23 cellular contexts compared by ENCODE assay signal in the genomic region with DNA sequence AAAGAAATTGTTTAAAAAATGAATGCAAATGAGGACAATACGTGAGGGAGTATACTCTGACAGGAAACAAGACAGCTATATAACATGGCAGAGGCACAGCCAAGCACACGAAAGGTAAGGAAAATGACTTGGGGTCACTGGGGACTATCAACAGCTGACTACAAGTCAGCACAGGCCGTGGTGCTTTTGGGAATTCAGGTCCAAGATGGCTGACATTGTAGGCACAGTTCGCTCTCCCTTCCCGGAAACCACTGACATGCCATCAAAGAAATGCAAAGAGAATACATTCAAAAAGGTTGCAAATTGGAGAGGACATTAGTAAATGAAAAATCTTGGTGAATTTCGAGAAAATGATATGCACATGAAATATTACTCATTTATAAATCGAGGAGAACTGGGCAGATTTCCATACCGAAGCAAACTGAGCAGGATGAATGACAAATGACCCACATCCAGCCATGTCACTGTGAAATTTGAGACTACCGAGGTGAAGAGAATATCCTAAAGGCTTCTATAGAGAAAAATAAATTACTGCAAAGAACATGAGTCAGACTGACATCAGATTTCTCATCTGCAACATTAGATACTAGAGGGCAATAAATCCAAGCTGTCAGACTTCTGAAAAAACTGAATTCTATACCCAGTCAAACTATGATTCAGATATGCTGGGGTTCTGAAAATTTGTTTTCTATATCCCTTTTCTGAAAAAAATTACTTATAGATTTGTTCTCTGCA.
A peak's percentile ranks its signal among the peaks of the same experiment; 100 is the strongest.
DNase-seq lines count a peak whose midpoint lies in the region; ATAC-seq, FAIRE-seq and TF ChIP-seq lines count a peak whose summit lies in the region.
"Had no signal": no experiment of that assay in that cellular context is flagged by ENCODE, and none has a peak within 500 bp of the region (broad histone marks: within the 10 kb centered on the region; RNA-seq: fewer than 3 reads in every experiment).

No MANE protein-coding gene starts in this region.

- intact Hi-C loops in K562 (cut with micrococcal nuclease), result no loop called here

- TF ChIP-seq POLR2A in K562 (conservative IDR thresholded peaks at IDR 0.05), result no peak

- FAIRE-seq in K562 (lab: Jason Lieb, UNC) (peak; percentile 57), keratinocyte (lab: Jason Lieb, UNC) (peak; percentile 81)
- FAIRE-seq: GM12892, pancreas had no signal

- ATAC-seq in K562 (no peak; the same call in 2 of the 3 replicates), HG03039 (IDR thresholded peaks at IDR 0.05; ENCODE audit: unreplicated experiment) (no peak)
- ATAC-seq in activated naive CD8-positive, alpha-beta T cell treated with anti-CD3 and anti-CD28 coated beads, Interleukin-2, amount 50 U/mL, for 24 hours, result no peak
- ATAC-seq: activated CD8-positive, alpha-beta T cell treated with anti-CD3 and anti-CD28 coated beads for 36 hours; pancreas; sciatic nerve had no signal

- no peak overlapping the region for H3K4me3 ChIP-seq in K562
- no peak overlapping the region for H3K4me3 ChIP-seq in keratinocyte (ENCODE audit: control insufficient read depth in 2 of 3, extremely low read depth in 1 of 3, insufficient read depth in 2 of 3, low read depth in 1 of 3, low read length in 3 of 3)
- H3K4me3 ChIP-seq: lung, MG63, pancreas, stomach had no signal

- 3% methylated on average over 9 of the region's 9 CpGs for WGBS in K562 (ENCODE audit: insufficient coverage, low coverage, missing lambda C conversion rate)

- TF ChIP-seq CTCF in K562 (IDR thresholded peaks at IDR 0.05 in 2 of 3, conservative IDR thresholded peaks at IDR 0.05 in 1 of 3; ENCODE audit: insufficient read depth in 2 of 3, low read depth in 1 of 3, low read length in 3 of 3), result no peak
- TF ChIP-seq CTCF in keratinocyte (optimal IDR thresholded peaks at IDR 0.05 in 1 of 3, IDR thresholded peaks at IDR 0.05 in 1 of 3, conservative IDR thresholded peaks at IDR 0.05 in 1 of 3; ENCODE audit: extremely low read depth in 1 of 3, insufficient read depth in 2 of 3, low read length in 3 of 3), result no peak

- H3K4me1 Mint-ChIP-seq in activated naive CD8-positive, alpha-beta T cell treated with anti-CD3 and anti-CD28 coated beads, Interleukin-2, amount 50 U/mL, for 24 hours, result no peaks in the 10 kb centered on the region
- H3K4me1 Mint-ChIP-seq: activated B cell treated with CpG ODN at 0.5 μM for 24 hours had no signal

- H3K36me3 ChIP-seq in K562 (ENCODE audit: control insufficient read depth, insufficient read depth, low read length), result no peaks in the 10 kb centered on the region
- peaks cover 0 to 1% of the 10 kb centered on the region in 2 experiments for H3K36me3 ChIP-seq in keratinocyte (ENCODE audit: control insufficient read depth in 2 of 2, extremely low read depth in 1 of 2, insufficient read depth in 2 of 2, low read length in 2 of 2)
- H3K36me3 ChIP-seq: MG63, pancreas had no signal

- no peaks in the 10 kb centered on the region for H3K9me3 Mint-ChIP-seq in activated naive CD8-positive, alpha-beta T cell treated with anti-CD3 and anti-CD28 coated beads, Interleukin-2, amount 50 U/mL, for 24 hours
- H3K9me3 Mint-ChIP-seq: activated B cell treated with CpG ODN at 0.5 μM for 24 hours; activated CD8-positive, alpha-beta T cell treated with anti-CD3 and anti-CD28 coated beads for 36 hours; activated T-cell treated with anti-CD3 and anti-CD28 coated beads, Interleukin-2, amount 50 U/mL, for 24 hours; dendritic cell treated with granulocyte-macrophage colony-stimulating factor and Interleukin-4, amounts not matched to agents 40 ng/mL and 50 ng/mL, for 4 days; naive B cell had no signal

- in situ Hi-C loops in K562 (cut with MboI), result no loop called here

- H3K4me3 Mint-ChIP-seq in activated naive CD8-positive, alpha-beta T cell treated with anti-CD3 and anti-CD28 coated beads, Interleukin-2, amount 50 U/mL, for 24 hours, result no peak overlapping the region
- H3K4me3 Mint-ChIP-seq: activated B cell treated with CpG ODN at 0.5 μM for 24 hours; activated CD8-positive, alpha-beta T cell treated with anti-CD3 and anti-CD28 coated beads for 36 hours; activated T-cell treated with anti-CD3 and anti-CD28 coated beads, Interleukin-2, amount 50 U/mL, for 24 hours; dendritic cell treated with granulocyte-macrophage colony-stimulating factor and Interleukin-4, amounts not matched to agents 40 ng/mL and 50 ng/mL, for 4 days had no signal

- dilution Hi-C loops in keratinocyte (cut with MboI; ENCODE audit: extremely low pct_ligation_motif_present, low sequenced_read_pairs), result no loop called here

- H3K4me1 ChIP-seq in K562 (replicated peaks in 1 of 2; ENCODE audit: control insufficient read depth in 2 of 2, insufficient read depth in 2 of 2, low read length in 2 of 2), result 0 out of 5 replicates have a peak, but pooled peaks cover 0 to 5% of the 10 kb centered on the region in 2 experiments
- H3K4me1 ChIP-seq in keratinocyte (ENCODE audit: control insufficient read depth, extremely low read depth, insufficient read depth, low read length), result peaks cover 6% of the 10 kb centered on the region
- H3K4me1 ChIP-seq: pancreas had no signal

- H3K9ac ChIP-seq in K562 (ENCODE audit: insufficient read depth in 1 of 2, low read depth in 2 of 2, low read length in 2 of 2) (no peak overlapping the region), keratinocyte (ENCODE audit: control insufficient read depth, extremely low read depth, insufficient read depth, low read length) (no peak overlapping the region)

- TF ChIP-seq RAD21 in K562 (CRISPR knock-in tag; conservative IDR thresholded peaks at IDR 0.05 in 1 of 2, IDR thresholded peaks at IDR 0.05 in 1 of 2), result no peak

- H3K79me2 ChIP-seq in K562 (ENCODE audit: control insufficient read depth, insufficient read depth, low read length) (no peaks in the 10 kb centered on the region), keratinocyte (ENCODE audit: control insufficient read depth, insufficient read depth, low read length) (no peaks in the 10 kb centered on the region)

- TF ChIP-seq EP300 in K562 (IDR thresholded peaks at IDR 0.05; ENCODE audit: low read length), result no peak; the same call in 1 of the 2 replicates

- peaks cover 4% of the 10 kb centered on the region in 2 experiments; a peak in 1 of 5 replicates for H3K27me3 ChIP-seq in K562 (ENCODE audit: control insufficient read depth in 2 of 2, insufficient read depth in 2 of 2, low read length in 2 of 2)
- no peaks in the 10 kb centered on the region for H3K27me3 ChIP-seq in keratinocyte (ENCODE audit: control insufficient read depth, extremely low read depth, insufficient read depth, low read length)
- H3K27me3 ChIP-seq: MG63, pancreas, stomach had no signal

- H3K27ac ChIP-seq in K562 (ENCODE audit: extremely low read depth, low read depth, low read length), result no peak overlapping the region
- H3K27ac ChIP-seq in keratinocyte (ENCODE audit: control insufficient read depth, insufficient read depth, low read length), result peak overlapping the region; percentile 37
- H3K27ac ChIP-seq: pancreas, stomach had no signal

- DNase-seq in EH (ENCODE audit: low read depth), result peak; percentile 45
- peak; percentile 35 for DNase-seq in LHCN-M2 (ENCODE audit: low read depth)
- DNase-seq in K562 (ENCODE audit: extremely low read depth in 1 of 4, low spot score in 3 of 4), result peak in 2 of 4 experiments; percentile 9 to 12
- no peak for DNase-seq in keratinocyte (ENCODE audit: low read depth, low spot score)
- DNase-seq in T-helper 1 cell, result no peak
- DNase-seq in activated naive CD8-positive, alpha-beta T cell treated with anti-CD3 and anti-CD28 coated beads, Interleukin-2, amount 50 U/mL, for 24 hours, result no peak
- DNase-seq: activated B cell treated with CpG ODN at 0.5 μM for 24 hours; activated CD8-positive, alpha-beta T cell treated with anti-CD3 and anti-CD28 coated beads for 36 hours; activated naive CD4-positive, alpha-beta T cell treated with anti-CD3 and anti-CD28 coated beads, Interleukin-2, amount 50 U/mL, for 16 hours; activated T-cell treated with anti-CD3 and anti-CD28 coated beads, Interleukin-2, amount 50 U/mL, for 24 hours; Calu3; MG63; naive B cell; NCI-H187; pancreas; SIG-M5; stomach; T-helper 2 cell had no signal

- BruUV-seq in K562 (replicated peaks; lab: Mats Ljungman, UMichigan), result no TSS peak

- no peak overlapping the region for H3K27ac Mint-ChIP-seq in activated naive CD8-positive, alpha-beta T cell treated with anti-CD3 and anti-CD28 coated beads, Interleukin-2, amount 50 U/mL, for 24 hours
- H3K27ac Mint-ChIP-seq: activated B cell treated with CpG ODN at 0.5 μM for 24 hours; activated CD8-positive, alpha-beta T cell treated with anti-CD3 and anti-CD28 coated beads for 36 hours; activated T-cell treated with anti-CD3 and anti-CD28 coated beads, Interleukin-2, amount 50 U/mL, for 24 hours; dendritic cell treated with granulocyte-macrophage colony-stimulating factor and Interleukin-4, amounts not matched to agents 40 ng/mL and 50 ng/mL, for 4 days had no signal

- peaks cover 6% of the 10 kb centered on the region for H3K36me3 Mint-ChIP-seq in activated naive CD8-positive, alpha-beta T cell treated with anti-CD3 and anti-CD28 coated beads, Interleukin-2, amount 50 U/mL, for 24 hours (ENCODE audit: low read depth)

- no peaks in the 10 kb centered on the region for H3K27me3 Mint-ChIP-seq in activated naive CD8-positive, alpha-beta T cell treated with anti-CD3 and anti-CD28 coated beads, Interleukin-2, amount 50 U/mL, for 24 hours
- H3K27me3 Mint-ChIP-seq: activated B cell treated with CpG ODN at 0.5 μM for 24 hours; activated CD8-positive, alpha-beta T cell treated with anti-CD3 and anti-CD28 coated beads for 36 hours; activated T-cell treated with anti-CD3 and anti-CD28 coated beads, Interleukin-2, amount 50 U/mL, for 24 hours; dendritic cell treated with granulocyte-macrophage colony-stimulating factor and Interleukin-4, amounts not matched to agents 40 ng/mL and 50 ng/mL, for 4 days; naive B cell had no signal

- CTCF ChIA-PET in K562 (lab: Yijun Ruan, JAX; ENCODE audit: low intra/inter-chr PET ratio), result no interaction called here

- H3K9me1 ChIP-seq in K562 (ENCODE audit: control insufficient read depth, insufficient read depth, low read length), result no peaks in the 10 kb centered on the region
- H3K9me1 ChIP-seq in keratinocyte (ENCODE audit: control insufficient read depth, extremely low read depth, insufficient read depth, low read length), result no peaks in the 10 kb centered on the region

- POLR2A ChIA-PET in K562 (lab: Yijun Ruan, JAX), result interaction anchor here (0.7 kb wide), 1 partner anchor 19 kb away, joined by 3 read pairs; no protein-coding TSS in a partner anchor

- H4K20me1 ChIP-seq in K562 (replicated peaks; ENCODE audit: control insufficient read depth, insufficient read depth, low read length) (no peaks in the 10 kb centered on the region), keratinocyte (ENCODE audit: control insufficient read depth, extremely low read depth, insufficient read depth, low read length) (no peaks in the 10 kb centered on the region)

- H2AFZ ChIP-seq in K562 (ENCODE audit: low read depth, low read length) (peak overlapping the region; percentile 60), keratinocyte (ENCODE audit: control insufficient read depth, low read length) (no peak overlapping the region)

- no peaks in the 10 kb centered on the region for H3K9me3 ChIP-seq in K562 (replicated peaks; ENCODE audit: control insufficient read depth, insufficient read depth, low read depth, low read length)
- peaks cover 2% of the 10 kb centered on the region for H3K9me3 ChIP-seq in keratinocyte (ENCODE audit: control insufficient read depth, low read depth, low read length)
- H3K9me3 ChIP-seq: MG63, pancreas, stomach had no signal

- H3K4me2 ChIP-seq in K562 (ENCODE audit: insufficient read depth, low read length), result peak overlapping the region; percentile 67
- H3K4me2 ChIP-seq in keratinocyte (ENCODE audit: control insufficient read depth, extremely low read depth, insufficient read depth, low read depth, low read length), result peak overlapping the region; percentile 17

Comparison
In these comparisons a context has a peak if more than half of its experiments do, and no peak if none do; other contexts are left out.
1. DNase-seq: peak in EH (single experiment) and LHCN-M2 (single experiment); none in keratinocyte (single experiment), T-helper 1 cell (0 of 5) and activated naive CD8-positive, alpha-beta T cell treated with anti-CD3 and anti-CD28 coated beads, Interleukin-2, amount 50 U/mL, for 24 hours (single experiment).